8 cellular contexts compared by ENCODE assay signal in the genomic region with DNA sequence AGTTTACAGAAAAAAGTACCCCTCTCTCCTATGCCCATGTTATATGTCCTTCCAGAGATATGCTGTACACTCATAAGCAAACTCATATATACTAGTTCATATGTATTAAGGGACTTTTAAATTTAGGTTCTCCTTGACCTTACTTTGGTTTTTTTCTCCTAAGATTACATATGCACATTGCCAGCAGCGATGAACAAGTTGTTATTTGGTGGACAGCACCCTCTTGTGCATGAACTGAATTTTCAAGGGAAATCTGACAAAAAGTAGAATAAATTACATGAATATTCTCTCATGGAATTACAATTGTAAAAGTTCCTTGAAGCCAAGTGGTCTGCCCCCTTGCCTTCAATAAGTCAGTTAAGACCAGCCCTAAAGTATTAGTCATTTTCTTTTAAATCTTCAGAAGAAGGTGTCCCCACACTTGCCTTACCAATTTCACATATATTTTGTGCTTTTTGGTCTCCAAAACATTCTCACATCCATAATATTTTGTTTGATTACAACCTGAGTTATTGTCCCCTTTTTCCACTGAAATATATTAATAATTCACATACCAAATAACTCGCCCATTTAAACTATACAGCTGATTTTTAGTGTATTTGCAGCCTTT. TPM values are rescaled to one million over a fixed set of nuclear protein-coding genes. Genes with fewer than 3 reads are reported as not detected.
DNase-seq lines count a peak whose midpoint lies in the region; ATAC-seq and TF ChIP-seq lines count a peak whose summit lies in the region.

No MANE protein-coding gene starts in this region.

- H3K4me3 ChIP-seq in lung = no peak overlapping the region

- no peaks in the 10 kb centered on the region for H3K9me3 ChIP-seq in lung (ENCODE audit: control insufficient read depth in 2 of 2, insufficient read depth in 1 of 2, low read length in 1 of 2)

- no peaks in the 10 kb centered on the region for H3K27me3 ChIP-seq in lung (ENCODE audit: control insufficient read depth, insufficient read depth)

- no peaks in the 10 kb centered on the region for H3K4me1 ChIP-seq in lung (ENCODE audit: control insufficient read depth in 2 of 2, insufficient read depth in 2 of 2, low read length in 2 of 2)

- TF ChIP-seq CTCF in lung (IDR thresholded peaks at IDR 0.05; ENCODE audit: control extremely low read depth, extremely low read depth) = peak; percentile 60

- DNase-seq in NCI-H2171 treated with DMSO at 0.1 percent for 48 hours (lab: John Stamatoyannopoulos, UW) (peak; percentile 4), NCI-H2171 (lab: John Stamatoyannopoulos, UW) (no peak), NCI-H226 (peak; percentile 5), dermis blood vessel endothelial cell (peak; percentile 77), lung (ENCODE audit: low spot score) (no peak), NCI-H774 (lab: John Stamatoyannopoulos, UW) (no peak)

- WGBS in lung, 2 donors = 22 to 34% methylated on average over 2 of the region's 2 CpGs

- ATAC-seq in HG02571 (IDR thresholded peaks at IDR 0.05; ENCODE audit: unreplicated experiment) = peak; percentile 61
- peak; percentile 47 for ATAC-seq in lung (ENCODE audit: insufficient read depth, low FRiP score)
- no peak for ATAC-seq in HG02973 (IDR thresholded peaks at IDR 0.05; ENCODE audit: unreplicated experiment)

- H3K36me3 ChIP-seq in lung (ENCODE audit: control insufficient read depth in 2 of 2, insufficient read depth in 2 of 2, low read length in 2 of 2) = no peaks in the 10 kb centered on the region

- H3K27ac ChIP-seq in lung (ENCODE audit: low read depth in 1 of 2, low read length in 1 of 2) = no peak overlapping the region

RNA-seq across cellular contexts. Expression of gene SMARCA5, which starts 30.6 kb away (rescaled TPM):
- total RNA-seq in dermis blood vessel endothelial cell (75.2 and 113 TPM in 2 replicates), lung (100 to 1,000 TPM in 1 of 2 donors, 10 to 100 TPM in 1; 47.1 to 241 TPM)
- polyA plus RNA-seq in lung = 10 to 100 TPM; 17.4 to 20.0 TPM

Comparison
In these comparisons a context has a peak if more than half of its experiments do, and no peak if none do; other contexts are left out.
1. DNase-seq: peak in NCI-H2171 treated with DMSO at 0.1 percent for 48 hours (single experiment), NCI-H226 (single experiment) and dermis blood vessel endothelial cell (single experiment); none in NCI-H2171 (single experiment), lung (single experiment) and NCI-H774 (single experiment).